1 cellular context compared by ENCODE assay signal in genomic region chr16:20806168-20807050, GRCh38.
A peak's percentile ranks its signal among the peaks of the same experiment; 100 is the strongest.
TF ChIP-seq lines count a peak whose summit lies in the region.

TSS of gene ERI2 (minus strand) at chr16:20806472. CDS start at chr16:20806430, 42 bp downstream.
TSS of gene REXO5 (plus strand) at chr16:20806527. CDS start at chr16:20806954, 427 bp downstream.

TF ChIP-seq in A549, 52 proteins besides CTCF, POLR2A, EP300 and RAD21 (continued from another document):
- peak; percentile 34; the same call in 1 of the 2 replicates for TF ChIP-seq REST (IDR thresholded peaks at IDR 0.05)
- no peak for TF ChIP-seq NPAS2 (CRISPR knock-in tag; IDR thresholded peaks at IDR 0.05; ENCODE audit: borderline replicate concordance)
- peak; percentile 75 for TF ChIP-seq BCL3 (IDR thresholded peaks at IDR 0.05)
- TF ChIP-seq PBX3 (IDR thresholded peaks at IDR 0.05) = peak; percentile 76; the same call in 1 of the 2 replicates
- peak; percentile 76 for TF ChIP-seq E2F6 (IDR thresholded peaks at IDR 0.05; ENCODE audit: borderline replicate concordance, low read depth)
- TF ChIP-seq CBX2 (IDR thresholded peaks at IDR 0.05; ENCODE audit: borderline replicate concordance, low read depth) = no peak
- TF ChIP-seq SREBF2 (IDR thresholded peaks at IDR 0.05) = no peak
- TF ChIP-seq RFX5 (IDR thresholded peaks at IDR 0.05) = no peak; the same call in 1 of the 2 replicates
- no peak for TF ChIP-seq CEBPB (IDR thresholded peaks at IDR 0.05)
- TF ChIP-seq ZNF302 (CRISPR knock-in tag; IDR thresholded peaks at IDR 0.05) = no peak
- TF ChIP-seq ATOH8 (CRISPR knock-in tag; IDR thresholded peaks at IDR 0.05; ENCODE audit: low read depth) = peak; percentile 34; the same call in 1 of the 2 replicates
